Comparison of ENCODE assay signal across 11 cellular contexts in genomic region chr20:1376453-1377270, GRCh38. TPM values are rescaled to one million over a fixed set of nuclear protein-coding genes. Genes with fewer than 3 reads are reported as not detected.
DNase-seq lines count a peak whose midpoint lies in the region; TF ChIP-seq lines count a peak whose summit lies in the region.
"Had no signal": no experiment of that assay in that cellular context is flagged by ENCODE, and none has a peak within 500 bp of the region (broad histone marks: within the 10 kb centered on the region; RNA-seq: fewer than 3 reads in every experiment).

No MANE protein-coding gene starts in this region.

- H3K27me3 ChIP-seq in neural progenitor cell: no peaks in the 10 kb centered on the region
- no peaks in the 10 kb centered on the region for H3K27me3 ChIP-seq in H7 (ENCODE audit: control insufficient read depth, insufficient read depth, low read length)
- no peaks in the 10 kb centered on the region for H3K27me3 ChIP-seq in SJCRH30
- H3K27me3 ChIP-seq: ascending aorta had no signal

- peak overlapping the region; percentile 55 for H3K4me3 Mint-ChIP-seq in dendritic cell treated with granulocyte-macrophage colony-stimulating factor and Interleukin-4, amounts not matched to agents 40 ng/mL and 50 ng/mL, for 4 days
- no peak overlapping the region for H3K4me3 Mint-ChIP-seq in neural progenitor cell

- H3K27me3 Mint-ChIP-seq in dendritic cell treated with granulocyte-macrophage colony-stimulating factor and Interleukin-4, amounts not matched to agents 40 ng/mL and 50 ng/mL, for 4 days: no peaks in the 10 kb centered on the region
- H3K27me3 Mint-ChIP-seq in neural progenitor cell (ENCODE audit: insufficient read depth, low read depth): no peaks in the 10 kb centered on the region

- H3K36me3 ChIP-seq in neural progenitor cell (no peaks in the 10 kb centered on the region), H7 (replicated peaks; ENCODE audit: control insufficient read depth, insufficient read depth, low read length) (peaks cover 8% of the 10 kb centered on the region), SJCRH30 (peaks cover 14% of the 10 kb centered on the region)

- TF ChIP-seq POLR2A in NB4 (IDR thresholded peaks at IDR 0.05; ENCODE audit: extremely low read depth, insufficient read length): no peak

- H3K27ac ChIP-seq in neural progenitor cell: no peak overlapping the region
- H3K27ac ChIP-seq in SJCRH30: no peak overlapping the region

- peak overlapping the region; percentile 73 for H3K27ac Mint-ChIP-seq in dendritic cell treated with granulocyte-macrophage colony-stimulating factor and Interleukin-4, amounts not matched to agents 40 ng/mL and 50 ng/mL, for 4 days
- peak overlapping the region; percentile 34 for H3K27ac Mint-ChIP-seq in neural progenitor cell

- no peak overlapping the region for H3K4me2 ChIP-seq in neural progenitor cell

- H3K4me3 ChIP-seq in NB4 (ENCODE audit: low read depth, low read length) (no peak overlapping the region), neural progenitor cell (no peak overlapping the region), H7 (ENCODE audit: insufficient read depth, low read depth, low read length) (no peak overlapping the region), SJCRH30 (no peak overlapping the region)
- H3K4me3 ChIP-seq: ascending aorta had no signal

- no peaks in the 10 kb centered on the region for H3F3A ChIP-seq in neural progenitor cell (ENCODE audit: low read depth)

- H3K9ac ChIP-seq in neural progenitor cell: no peak overlapping the region

- TF ChIP-seq CTCF in NB4 (IDR thresholded peaks at IDR 0.05; ENCODE audit: low read depth, low read length): no peak
- no peak for TF ChIP-seq CTCF in neural progenitor cell (IDR thresholded peaks at IDR 0.05)

- peak; percentile 26 for DNase-seq in GDM1 (lab: John Stamatoyannopoulos, UW)
- DNase-seq in NB4 (ENCODE audit: low read depth): peak; percentile 79
- DNase-seq in neural progenitor cell (ENCODE audit: low spot score): peak; percentile 16
- DNase-seq in stimulated activated CD4-positive, alpha-beta T cell treated with anti-CD3 and anti-CD28 coated beads, Interleukin-4, amount 100 ng/mL, for 24 hours: no peak
- DNase-seq in H7: no peak
- no peak for DNase-seq in SJCRH30
- DNase-seq in NCI-H128 (lab: John Stamatoyannopoulos, UW; ENCODE audit: unreplicated experiment): no peak
- DNase-seq: NCI-H1092 treated with DMSO at 0.1 percent for 48 hours, T-helper 9 cell had no signal

- peaks cover 79% of the 10 kb centered on the region for H3K79me2 ChIP-seq in neural progenitor cell (ENCODE audit: low read depth)

- H3K9me3 ChIP-seq in neural progenitor cell (ENCODE audit: low read depth) (no peaks in the 10 kb centered on the region), SJCRH30 (replicated peaks) (no peaks in the 10 kb centered on the region)
- H3K9me3 ChIP-seq: ascending aorta had no signal

- peaks cover 84% of the 10 kb centered on the region for H4K20me1 ChIP-seq in neural progenitor cell (ENCODE audit: low read depth)

- intact Hi-C loops in dendritic cell treated with granulocyte-macrophage colony-stimulating factor and Interleukin-4, amounts not matched to agents 40 ng/mL and 50 ng/mL, for 4 days (cut with micrococcal nuclease): loop anchor here (2.0 to 5.0 kb wide), 4 partner anchors 16 to 116 kb away; partner anchors contain the start of genes FKBP1A and SIRPB2

- H3K9me3 Mint-ChIP-seq in dendritic cell treated with granulocyte-macrophage colony-stimulating factor and Interleukin-4, amounts not matched to agents 40 ng/mL and 50 ng/mL, for 4 days: no peaks in the 10 kb centered on the region
- H3K9me3 Mint-ChIP-seq in neural progenitor cell: no peaks in the 10 kb centered on the region

- peaks cover 68% of the 10 kb centered on the region for H3K36me3 Mint-ChIP-seq in dendritic cell treated with granulocyte-macrophage colony-stimulating factor and Interleukin-4, amounts not matched to agents 40 ng/mL and 50 ng/mL, for 4 days (ENCODE audit: low read depth)
- H3K36me3 Mint-ChIP-seq in neural progenitor cell: peaks cover 10% of the 10 kb centered on the region

- H3K4me1 Mint-ChIP-seq in dendritic cell treated with granulocyte-macrophage colony-stimulating factor and Interleukin-4, amounts not matched to agents 40 ng/mL and 50 ng/mL, for 4 days (ENCODE audit: low read depth): peaks cover 97% of the 10 kb centered on the region
- H3K4me1 Mint-ChIP-seq in neural progenitor cell: peaks cover 12% of the 10 kb centered on the region

- peaks cover 12% of the 10 kb centered on the region for H3K4me1 ChIP-seq in neural progenitor cell
- peaks cover 19% of the 10 kb centered on the region; the same call in 1 of the 2 replicates for H3K4me1 ChIP-seq in SJCRH30

- H2AFZ ChIP-seq in neural progenitor cell (replicated peaks): no peak overlapping the region

RNA-seq across cellular contexts. Expression of gene FKBP1A, which starts 16.2 kb away (rescaled TPM):
- total RNA-seq in neural progenitor cell (ENCODE audit: low replicate concordance): 128 and 135 TPM in 2 replicates
- 132 and 136 TPM in 2 replicates for total RNA-seq in H7 (2014; rRNA removed; shearing (Covaris generic))
- 112 and 127 TPM in 2 replicates for total RNA-seq in SJCRH30 (2014; rRNA removed; shearing (Covaris generic))

RNA-seq across cellular contexts. Expression of gene SDCBP2, which starts 47.7 kb away (rescaled TPM):
- 1.6 and 6.6 TPM in 2 replicates for total RNA-seq in neural progenitor cell (ENCODE audit: low replicate concordance)
- 1.1 and 1.9 TPM in 2 replicates for total RNA-seq in H7 (2014; rRNA removed; shearing (Covaris generic))
- total RNA-seq in SJCRH30 (2014; rRNA removed; shearing (Covaris generic)): 0.71 TPM in 2 replicates
- total RNA-seq: ascending aorta had no signal

Comparison
In these comparisons a context has a peak if more than half of its experiments do, and no peak if none do; other contexts are left out.
1. DNase-seq: peak in GDM1 (single experiment), NB4 (single experiment) and neural progenitor cell (single experiment); none in stimulated activated CD4-positive, alpha-beta T cell treated with anti-CD3 and anti-CD28 coated beads, Interleukin-4, amount 100 ng/mL, for 24 hours (single experiment), H7 (single experiment), SJCRH30 (0 of 2) and NCI-H128 (single experiment).